Comparison of ENCODE assay signal across 9 cellular contexts in genomic region chr18:2982452-2983172, GRCh38. TPM values are rescaled to one million over a fixed set of nuclear protein-coding genes. Genes with fewer than 3 reads are reported as not detected.
DNase-seq lines count a peak whose midpoint lies in the region; ATAC-seq, FAIRE-seq and TF ChIP-seq lines count a peak whose summit lies in the region.
"Had no signal": no experiment of that assay in that cellular context is flagged by ENCODE, and none has a peak within 500 bp of the region (broad histone marks: within the 10 kb centered on the region; RNA-seq: fewer than 3 reads in every experiment).

No MANE protein-coding gene starts in this region.

- TSS peak; percentile 18 for BruUV-seq in GM12878 (replicated peaks; lab: Mats Ljungman, UMichigan)

- H3K27me3 ChIP-seq in HUES48 (ENCODE audit: control insufficient read depth, insufficient read depth, low read length) (no peaks in the 10 kb centered on the region), GM12878 (replicated peaks in 1 of 2; ENCODE audit: control insufficient read depth in 2 of 2, insufficient read depth in 2 of 2, low read length in 1 of 2) (no peaks in the 10 kb centered on the region), mucosa of rectum (ENCODE audit: control insufficient read depth in 2 of 2, insufficient read depth in 2 of 2, low read length in 2 of 2) (no peaks in the 10 kb centered on the region)

- H4K20me1 ChIP-seq in GM12878 (ENCODE audit: control insufficient read depth, insufficient read depth), result no peaks in the 10 kb centered on the region

- intact Hi-C loops in GM12878 (cut with micrococcal nuclease; ENCODE audit: unreplicated experiment), result loop anchor here (5.0 kb wide), 1 partner anchor 265 kb away; the partner anchor contains the start of gene MYL12A

- no peak for TF ChIP-seq POLR2A in GM12878 (IDR thresholded peaks at IDR 0.05; ENCODE audit: low read depth, low read length)

- in situ Hi-C loops in GM12878 (cut with MboI), result no loop called here

- H3K79me2 ChIP-seq in GM12878 (ENCODE audit: control insufficient read depth, insufficient read depth, low read length), result peaks cover 76% of the 10 kb centered on the region

- H3K4me2 ChIP-seq in GM12878 (ENCODE audit: control insufficient read depth, insufficient read depth), result peak overlapping the region; percentile 79

- no peak overlapping the region for H3K4me3 ChIP-seq in AG10803 (ENCODE audit: low read length)
- H3K4me3 ChIP-seq in HUES48 (ENCODE audit: low read depth, low read length), result no peak overlapping the region
- H3K4me3 ChIP-seq in GM12878, result peak overlapping the region; percentile 43
- H3K4me3 ChIP-seq in mucosa of rectum (ENCODE audit: low read length in 2 of 2), result peak overlapping the region; percentile 39 to 62

- DNase-seq in AG10803 (ENCODE audit: low read depth) (no peak), GM12878 (ENCODE audit: low read depth, low spot score) (no peak), caudate nucleus (lab: John Stamatoyannopoulos, UW) (no peak), hypothalamus (lab: John Stamatoyannopoulos, UW) (no peak)

- H3K36me3 ChIP-seq in HUES48 (ENCODE audit: control insufficient read depth, insufficient read depth, low read length) (no peaks in the 10 kb centered on the region), GM12878 (ENCODE audit: control insufficient read depth in 2 of 2, insufficient read depth in 2 of 2, low read length in 1 of 2) (no peaks in the 10 kb centered on the region), mucosa of rectum (ENCODE audit: control insufficient read depth in 2 of 2, insufficient read depth in 2 of 2, low read length in 2 of 2) (no peaks in the 10 kb centered on the region)

- peak overlapping the region; percentile 29 for H2AFZ ChIP-seq in GM12878 (ENCODE audit: control insufficient read depth, low read depth, low read length)

- H3K9me3 ChIP-seq in HUES48 (ENCODE audit: control insufficient read depth, insufficient read depth, low read length) (no peaks in the 10 kb centered on the region), GM12878 (replicated peaks; ENCODE audit: control insufficient read depth, insufficient read depth, low read length) (no peaks in the 10 kb centered on the region), mucosa of rectum (ENCODE audit: control insufficient read depth in 2 of 2, low read length in 2 of 2) (no peaks in the 10 kb centered on the region)

- TF ChIP-seq EP300 in GM12878 (IDR thresholded peaks at IDR 0.05; ENCODE audit: borderline replicate concordance in 1 of 2, control insufficient read depth in 1 of 2, low read depth in 2 of 2, low read length in 2 of 2), result no peak

- POLR2A ChIA-PET in GM12878 (lab: Charles Lee), result interaction anchor here (0.8 to 5.6 kb wide), 10 partner anchors 8 to 195 kb away, joined by 3 to 124 read pairs (median 4); no protein-coding TSS in a partner anchor

- 100% methylated on average over 1 of the region's 1 CpG for whole genome bisulfite sequencing in GM12878 (ENCODE audit: insufficient coverage, insufficient replicate concordance, low lambda C conversion rate, missing lambda C conversion rate)

- ATAC-seq in GM12878 (peak; percentile 16), GM19467 (IDR thresholded peaks at IDR 0.05; ENCODE audit: unreplicated experiment) (no peak), GM18861 (IDR thresholded peaks at IDR 0.05; ENCODE audit: unreplicated experiment) (no peak)

- RAD21 ChIA-PET in GM12878 (lab: Charles Lee; ENCODE audit: unreplicated experiment), result interaction anchor here (0.9 to 8.5 kb wide), 14 partner anchors 10 to 265 kb away, joined by 3 to 238 read pairs (median 6); partner anchors contain the start of gene MYL12A

- SMC1A ChIA-PET in GM12878 (lab: Charles Lee; ENCODE audit: uncharacterized antibody, unreplicated experiment), result interaction anchor here (0.9 to 8.6 kb wide), 18 partner anchors 10 to 263 kb away, joined by 3 to 334 read pairs (median 6); no protein-coding TSS in a partner anchor

- CTCF ChIA-PET in GM12878 (lab: Yijun Ruan, JAX), result interaction anchor here (0.8 to 8.8 kb wide), 15 partner anchors 12 to 263 kb away, joined by 3 to 285 read pairs (median 6); no protein-coding TSS in a partner anchor

- no peak for TF ChIP-seq RAD21 in GM12878 (IDR thresholded peaks at IDR 0.05; ENCODE audit: insufficient read depth, low read depth, low read length)

- H3K4me1 ChIP-seq in HUES48 (ENCODE audit: control insufficient read depth, insufficient read depth, low read length) (peaks cover 33% of the 10 kb centered on the region), GM12878 (ENCODE audit: control insufficient read depth, insufficient read depth, low read length) (peaks cover 47% of the 10 kb centered on the region), mucosa of rectum (ENCODE audit: control insufficient read depth in 2 of 2, insufficient read depth in 2 of 2, low read length in 2 of 2) (peaks cover 44 to 54% of the 10 kb centered on the region in 2 donors)

- TF ChIP-seq CTCF in AG10803 (conservative IDR thresholded peaks at IDR 0.05; ENCODE audit: low read length), result 0 out of 2 replicates have a peak, but pooled peaks have one; percentile 12
- 0 out of 6 replicates have a peak, but pooled peaks of 1 of the 3 experiments have one; percentile 5 for TF ChIP-seq CTCF in GM12878 (IDR thresholded peaks at IDR 0.05 in 2 of 3, conservative IDR thresholded peaks at IDR 0.05 in 1 of 3; ENCODE audit: control insufficient read depth in 2 of 3, extremely low read depth in 1 of 3, insufficient read depth in 1 of 3, low read depth in 3 of 3, low read length in 3 of 3)

- H3K9ac ChIP-seq in HUES48 (ENCODE audit: low read depth, low read length) (no peak overlapping the region; the same call in 1 of the 2 replicates), GM12878 (ENCODE audit: control insufficient read depth, insufficient read depth, low read length) (peak overlapping the region; percentile 48; the same call in 1 of the 2 replicates), mucosa of rectum (ENCODE audit: low read depth in 1 of 2, low read length in 2 of 2) (no peak overlapping the region)

- H3K27ac ChIP-seq in HUES48 (ENCODE audit: low read depth, low read length) (peak overlapping the region; percentile 43), GM12878 (ENCODE audit: control insufficient read depth, insufficient read depth) (peak overlapping the region; percentile 75), mucosa of rectum (ENCODE audit: low read depth in 2 of 2, low read length in 2 of 2) (peak overlapping the region; percentile 67 to 69), caudate nucleus (ENCODE audit: low read depth, low read length) (no peak overlapping the region)

- no peak for FAIRE-seq in GM12878 (lab: Jason Lieb, UNC)
- FAIRE-seq: colon had no signal

TF ChIP-seq in GM12878, 131 proteins besides CTCF, POLR2A, EP300 and RAD21 (continues in another document):
- TF ChIP-seq ZNF384 (IDR thresholded peaks at IDR 0.05; ENCODE audit: borderline replicate concordance, low read depth, low read length), result peak; percentile 68; the same call in 1 of the 2 replicates
- TF ChIP-seq YBX1 (IDR thresholded peaks at IDR 0.05), result no peak
- TF ChIP-seq, protein P1, sequence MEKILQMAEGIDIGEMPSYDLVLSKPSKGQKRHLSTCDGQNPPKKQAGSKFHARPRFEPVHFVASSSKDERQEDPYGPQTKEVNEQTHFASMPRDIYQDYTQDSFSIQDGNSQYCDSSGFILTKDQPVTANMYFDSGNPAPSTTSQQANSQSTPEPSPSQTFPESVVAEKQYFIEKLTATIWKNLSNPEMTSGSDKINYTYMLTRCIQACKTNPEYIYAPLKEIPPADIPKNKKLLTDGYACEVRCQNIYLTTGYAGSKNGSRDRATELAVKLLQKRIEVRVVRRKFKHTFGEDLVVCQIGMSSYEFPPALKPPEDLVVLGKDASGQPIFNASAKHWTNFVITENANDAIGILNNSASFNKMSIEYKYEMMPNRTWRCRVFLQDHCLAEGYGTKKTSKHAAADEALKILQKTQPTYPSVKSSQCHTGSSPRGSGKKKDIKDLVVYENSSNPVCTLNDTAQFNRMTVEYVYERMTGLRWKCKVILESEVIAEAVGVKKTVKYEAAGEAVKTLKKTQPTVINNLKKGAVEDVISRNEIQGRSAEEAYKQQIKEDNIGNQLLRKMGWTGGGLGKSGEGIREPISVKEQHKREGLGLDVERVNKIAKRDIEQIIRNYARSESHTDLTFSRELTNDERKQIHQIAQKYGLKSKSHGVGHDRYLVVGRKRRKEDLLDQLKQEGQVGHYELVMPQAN (conservative IDR thresholded peaks at IDR 0.05), result no peak
- TF ChIP-seq IRF3 (IDR thresholded peaks at IDR 0.05), result no peak
- TF ChIP-seq PAX8 (IDR thresholded peaks at IDR 0.05), result no peak
- TF ChIP-seq NBN (IDR thresholded peaks at IDR 0.05), result peak; percentile 26; the same call in 1 of the 2 replicates
- no peak for TF ChIP-seq MEF2B (IDR thresholded peaks at IDR 0.05; ENCODE audit: partially characterized antibody, poor library complexity, severe bottlenecking)
- TF ChIP-seq ZBED1 (IDR thresholded peaks at IDR 0.05; ENCODE audit: borderline replicate concordance), result no peak

RNA-seq across cellular contexts. Expression of gene LPIN2, which starts 30.3 kb away (rescaled TPM):
- 45.1 and 47.9 TPM in 2 replicates for total RNA-seq in GM12878 (2013; cell fraction: nucleolus; rRNA removed)
- total RNA-seq in GM12878 (2014; rRNA removed) (18.3 and 19.5 TPM in 2 replicates), GM12878 (2014; rRNA removed; fragmentation: Illumina TruSeq; extraction: Trizol) (14.8 and 17.2 TPM in 2 replicates), GM12878 (2021) (19.6 and 23.5 TPM in 2 replicates)
- polyA plus RNA-seq in GM12878 (2011; ENCODE audit: low read depth), result 14.1 TPM
- polyA plus RNA-seq in GM12878 (2011; rRNA removed) (28.0 and 32.0 TPM in 2 replicates), GM12878 (2014; fragmentation: Illumina TruSeq; extraction: Trizol) (19.1 and 24.1 TPM in 2 replicates), GM12878 (2014; fragmentation: Nextera tagmentation; extraction: Ambion mirVana) (1 to 10 TPM; 4.1 to 4.5 TPM), GM12878 (2014; rRNA removed) (13.7 and 17.1 TPM in 2 replicates), GM12878 (2016; fragmentation: Nextera tagmentation; extraction: Ambion mirVana) (10 to 100 TPM; 12.0 to 14.2 TPM)
- 18.7 and 20.1 TPM in 2 replicates for polyA plus RNA-seq in GM12878 (2011; cell fraction: cytosol; rRNA removed)
- polyA plus RNA-seq in GM12878 (2011; cell fraction: nucleus; rRNA removed), result 27.4 and 28.2 TPM in 2 replicates
- 14.0 and 18.7 TPM in 2 replicates for polyA plus RNA-seq in GM12878 (2012)
- 24.7 and 26.7 TPM in 2 replicates for polyA minus RNA-seq in GM12878 (2011; rRNA and poly(A)+ RNA removed)
- 9.6 and 12.5 TPM in 2 replicates for polyA minus RNA-seq in GM12878 (2011; cell fraction: cytosol; rRNA and poly(A)+ RNA removed)
- polyA minus RNA-seq in GM12878 (2011; cell fraction: nucleus; rRNA and poly(A)+ RNA removed), result 10.8 and 17.7 TPM in 2 replicates

Comparison
In these comparisons a context has a peak if more than half of its experiments do, and no peak if none do; other contexts are left out.
1. H3K4me3 ChIP-seq: peak in GM12878 (single experiment) and mucosa of rectum (2 of 2); none in AG10803 (single experiment) and HUES48 (single experiment).